Comparison of ENCODE assay signal across 8 cellular contexts in the genomic region with DNA sequence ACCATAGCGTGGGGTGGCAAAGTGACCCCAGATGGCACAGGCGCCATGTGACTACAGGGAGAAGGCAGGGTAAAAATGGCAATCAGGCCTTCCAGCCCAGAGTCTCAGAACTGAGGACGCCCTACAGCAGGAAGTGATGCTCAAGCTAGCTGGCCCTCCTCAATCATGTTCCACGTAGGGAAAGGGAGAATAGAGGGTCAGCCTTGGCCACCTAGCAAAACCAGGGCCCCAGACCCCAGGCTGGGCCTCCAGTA. TPM values are rescaled to one million over a fixed set of nuclear protein-coding genes. Genes with fewer than 3 reads are reported as not detected.
DNase-seq lines count a peak whose midpoint lies in the region; ATAC-seq lines count a peak whose summit lies in the region.

No MANE protein-coding gene starts in this region.

- H3K9me3 Mint-ChIP-seq in activated CD8-positive, alpha-beta T cell treated with anti-CD3 and anti-CD28 coated beads, Interleukin-2, amount 10 ng/mL, durations not matched to agents 7 days and 5 days (ENCODE audit: insufficient read depth), result no peaks in the 10 kb centered on the region

- POLR2A ChIA-PET in activated CD8-positive, alpha-beta T cell treated with anti-CD3 and anti-CD28 coated beads, Interleukin-2, amount 10 ng/mL, durations not matched to agents 7 days and 5 days (lab: Charles Lee), result interaction anchor here (0.9 to 7.5 kb wide), 11 partner anchors 10 to 150 kb away, joined by 3 to 201 read pairs (median 11); a partner anchor contains a TSS

- no peaks in the 10 kb centered on the region for H3K27me3 ChIP-seq in iPS-15b (ENCODE audit: control insufficient read depth, insufficient read depth, low read length)

- H3K36me3 Mint-ChIP-seq in activated CD8-positive, alpha-beta T cell treated with anti-CD3 and anti-CD28 coated beads, Interleukin-2, amount 10 ng/mL, durations not matched to agents 7 days and 5 days (ENCODE audit: low read depth), result peaks cover 77% of the 10 kb centered on the region

- CTCF ChIA-PET in activated CD8-positive, alpha-beta T cell treated with anti-CD3 and anti-CD28 coated beads, Interleukin-2, amount 10 ng/mL, durations not matched to agents 7 days and 5 days (lab: Charles Lee), result interaction anchor here (1.0 to 5.5 kb wide), 8 partner anchors 9 to 58 kb away, joined by 3 to 60 read pairs (median 12); a partner anchor contains a TSS

- H3K27me3 Mint-ChIP-seq in activated CD8-positive, alpha-beta T cell treated with anti-CD3 and anti-CD28 coated beads, Interleukin-2, amount 10 ng/mL, durations not matched to agents 7 days and 5 days (ENCODE audit: low read depth), result no peaks in the 10 kb centered on the region

- DNase-seq in SKM-1 (lab: John Stamatoyannopoulos, UW; ENCODE audit: unreplicated experiment) (peak; percentile 87), SKM-1 treated with dmso at 0.1 percent for 144 hours (lab: John Stamatoyannopoulos, UW; ENCODE audit: unreplicated experiment) (no peak), substantia nigra (lab: John Stamatoyannopoulos, UW) (no peak), AG20443 (ENCODE audit: low spot score) (no peak)
- no peak for DNase-seq in activated CD8-positive, alpha-beta T cell treated with anti-CD3 and anti-CD28 coated beads, Interleukin-2, amount 10 ng/mL, durations not matched to agents 7 days and 5 days

- peak overlapping the region; percentile 75 for H3K4me3 Mint-ChIP-seq in activated CD8-positive, alpha-beta T cell treated with anti-CD3 and anti-CD28 coated beads, Interleukin-2, amount 10 ng/mL, durations not matched to agents 7 days and 5 days

- H3K9me3 ChIP-seq in iPS-15b (ENCODE audit: control insufficient read depth, insufficient read depth, low read length), result no peaks in the 10 kb centered on the region

- peaks cover 78% of the 10 kb centered on the region for H3K4me1 Mint-ChIP-seq in activated CD8-positive, alpha-beta T cell treated with anti-CD3 and anti-CD28 coated beads, Interleukin-2, amount 10 ng/mL, durations not matched to agents 7 days and 5 days (ENCODE audit: low read depth)

- peak overlapping the region; percentile 79 for H3K9ac ChIP-seq in iPS-15b (ENCODE audit: low read depth, low read length)

- no peak for ATAC-seq in activated CD8-positive, alpha-beta T cell treated with anti-CD3 and anti-CD28 coated beads, Interleukin-2, amount 10 ng/mL, durations not matched to agents 7 days and 5 days
- ATAC-seq in GM18498 (IDR thresholded peaks at IDR 0.05; ENCODE audit: unreplicated experiment), result no peak
- no peak for ATAC-seq in HG02938 (IDR thresholded peaks at IDR 0.05; ENCODE audit: unreplicated experiment)

- peak overlapping the region; percentile 76 for H3K4me3 ChIP-seq in iPS-15b (ENCODE audit: low read depth, low read length)

- peaks cover 47% of the 10 kb centered on the region for H3K36me3 ChIP-seq in iPS-15b (ENCODE audit: control insufficient read depth, insufficient read depth, low read length)

- peak overlapping the region; percentile 97 for H3K27ac Mint-ChIP-seq in activated CD8-positive, alpha-beta T cell treated with anti-CD3 and anti-CD28 coated beads, Interleukin-2, amount 10 ng/mL, durations not matched to agents 7 days and 5 days

- peak overlapping the region; percentile 96 for H3K27ac ChIP-seq in substantia nigra (ENCODE audit: low read depth, low read length, poor library complexity, severe bottlenecking)

- H3K4me1 ChIP-seq in iPS-15b (ENCODE audit: control insufficient read depth, insufficient read depth, low read length), result no peaks in the 10 kb centered on the region

RNA-seq across cellular contexts. Expression of a gene that starts 1.0 kb away (rescaled TPM):
- total RNA-seq in activated CD8-positive, alpha-beta T cell treated with anti-CD3 and anti-CD28 coated beads, Interleukin-2, amount 10 ng/mL, durations not matched to agents 7 days and 5 days, result 100 to 1,000 TPM; 179 to 189 TPM

RNA-seq across cellular contexts. Expression of a gene that starts 15.2 kb away (rescaled TPM):
- total RNA-seq in activated CD8-positive, alpha-beta T cell treated with anti-CD3 and anti-CD28 coated beads, Interleukin-2, amount 10 ng/mL, durations not matched to agents 7 days and 5 days, result 10 to 100 TPM; 12.0 to 13.0 TPM

RNA-seq across cellular contexts. Expression of a gene that starts 21.9 kb away (rescaled TPM):
- 100 to 1,000 TPM; 338 to 348 TPM for total RNA-seq in activated CD8-positive, alpha-beta T cell treated with anti-CD3 and anti-CD28 coated beads, Interleukin-2, amount 10 ng/mL, durations not matched to agents 7 days and 5 days
